Comparison of ENCODE assay signal across 1 cellular context in the genomic region with DNA sequence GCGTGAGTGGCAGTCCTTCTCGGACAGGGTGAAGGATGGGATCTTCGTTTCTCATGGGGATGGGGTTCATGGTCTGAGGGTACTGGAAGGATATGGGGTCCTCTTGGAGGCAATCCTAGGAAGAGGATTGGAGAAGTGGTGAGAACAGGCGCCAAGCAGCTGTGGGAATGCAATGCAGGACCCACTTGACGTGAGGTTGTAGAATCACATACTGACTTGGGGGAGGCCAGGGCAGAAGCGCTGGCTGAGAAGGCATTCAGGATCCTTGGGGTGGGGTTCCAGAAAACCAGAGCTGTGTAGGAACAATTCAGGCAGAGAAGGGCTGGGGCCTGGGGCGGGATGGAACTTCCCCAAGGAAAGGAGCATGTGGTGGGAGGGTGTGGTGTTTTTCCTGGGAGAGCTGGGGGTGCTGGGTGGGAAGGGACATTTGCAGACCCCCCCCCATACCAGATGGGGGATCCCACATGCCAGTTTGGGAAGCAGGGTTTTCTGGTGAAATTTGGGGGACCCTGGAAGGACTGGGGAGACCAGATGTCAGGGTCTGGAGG.
TF ChIP-seq lines count a peak whose summit lies in the region.

No MANE protein-coding gene starts in this region.

TF ChIP-seq in K562, 482 proteins besides CTCF, POLR2A, EP300 and RAD21:
- peak; percentile 90 for TF ChIP-seq PRDM10 (IDR thresholded peaks at IDR 0.05; ENCODE audit: partially characterized antibody)
- no peak for TF ChIP-seq PPARD (CRISPR knock-in tag; IDR thresholded peaks at IDR 0.05)
- no peak for TF ChIP-seq RBM25 (IDR thresholded peaks at IDR 0.05; ENCODE audit: low read depth, low read length, severe bottlenecking)
- no peak for TF ChIP-seq TAF7 (tag; IDR thresholded peaks at IDR 0.05)
TF ChIP-seq in K562: peak in this region for 1.
